21 cellular contexts compared by ENCODE assay signal in genomic region chr12:126342866-126343265, GRCh38.
"Had no signal": no experiment of that assay in that cellular context is flagged by ENCODE, and none has a peak within 500 bp of the region (broad histone marks: within the 10 kb centered on the region; RNA-seq: fewer than 3 reads in every experiment).

No MANE protein-coding gene starts in this region.

- DNase-seq: effector memory CD4-positive, alpha-beta T cell; esophagus squamous epithelium; foreskin keratinocyte; head of caudate nucleus; left colon; mesendoderm; naive B cell; occipital lobe; retina; right lobe of liver; stimulated activated CD4-positive, alpha-beta T cell treated with anti-CD3 and anti-CD28 coated beads, Interleukin-4, amount 100 ng/mL, for 1 hour; stimulated activated CD8-positive, alpha-beta memory T cell treated with anti-CD3 and anti-CD28 coated beads, Interleukin-4, amount 100 ng/mL, for 48 hours; stimulated activated naive CD8-positive, alpha-beta T cell treated with anti-CD3 and anti-CD28 coated beads, Interleukin-15, Interleukin-2, amounts not matched to agents 100 U/mL and 50 U/mL, for 24 hours; tibial artery; upper lobe of left lung; uterus had no signal

- H3K4me1 ChIP-seq: esophagus squamous epithelium, foreskin keratinocyte, parathyroid adenoma, prostate gland, right lobe of liver, tibial artery, upper lobe of left lung, uterus had no signal

- H3K36me3 ChIP-seq: esophagus squamous epithelium, prostate gland, right lobe of liver, tibial artery, upper lobe of left lung, uterus had no signal

- H3K4me3 ChIP-seq: esophagus squamous epithelium, hepatocyte, prostate gland, right lobe of liver, tibial artery, upper lobe of left lung, uterus had no signal

- ATAC-seq: foreskin keratinocyte; left colon; right lobe of liver; stimulated activated effector memory CD8-positive, alpha-beta T cell treated with anti-CD3 and anti-CD28 coated beads, Interleukin-12 subunit alpha, Interleukin-12 subunit beta, amount 100 ng/mL, for 72 hours; stimulated activated naive CD8-positive, alpha-beta T cell treated with anti-CD3 and anti-CD28 coated beads, Interleukin-15, Interleukin-2, amounts not matched to agents 100 U/mL and 50 U/mL, for 24 hours had no signal

- H3K9me3 ChIP-seq: esophagus squamous epithelium, prostate gland, right lobe of liver, tibial artery, upper lobe of left lung, uterus had no signal

- H3K27ac ChIP-seq: epithelial cell of prostate, esophagus squamous epithelium, foreskin keratinocyte, hepatocyte, parathyroid adenoma, prostate gland, right lobe of liver, tibial artery, upper lobe of left lung, uterus had no signal

- H3K27me3 ChIP-seq: esophagus squamous epithelium, foreskin keratinocyte, hepatocyte, right lobe of liver, tibial artery, upper lobe of left lung, uterus had no signal
